ENCODE assay signal across 8 cellular contexts in the genomic region with DNA sequence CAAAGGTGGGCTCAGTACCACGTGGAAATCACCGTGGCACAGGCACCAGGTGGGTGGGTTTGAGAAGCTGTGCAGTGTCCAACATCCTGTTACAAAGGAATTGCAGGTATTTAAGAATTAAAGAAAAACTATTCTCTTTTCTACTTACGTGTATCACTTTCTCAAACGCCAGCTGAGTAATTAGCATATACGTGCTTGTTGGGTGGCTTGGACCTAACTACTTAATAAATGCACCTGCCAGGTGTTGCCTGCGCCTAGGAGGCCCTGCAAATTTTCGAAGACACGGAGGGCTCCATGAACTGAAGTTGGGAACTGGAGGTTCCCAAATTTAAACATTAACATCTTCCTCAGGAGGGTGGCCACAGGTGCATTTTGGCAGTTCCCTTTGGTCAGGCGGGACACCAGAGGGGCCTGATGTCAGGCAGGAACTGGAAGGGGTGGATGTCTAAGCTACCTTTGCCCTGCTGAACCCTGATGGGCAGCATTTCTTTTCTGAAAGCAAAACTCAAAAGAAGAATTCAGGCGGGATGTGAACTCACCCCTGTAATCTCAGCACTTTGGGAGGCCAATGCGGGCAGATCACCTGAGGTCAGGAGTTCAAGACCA.
A peak's percentile ranks its signal among the peaks of the same experiment; 100 is the strongest.
DNase-seq lines count a peak whose midpoint lies in the region; ATAC-seq and TF ChIP-seq lines count a peak whose summit lies in the region.

No MANE protein-coding gene starts in this region.

- H3K27me3 ChIP-seq in IMR-90 (ENCODE audit: control insufficient read depth, insufficient read depth, low read length) (no peaks in the 10 kb centered on the region; the same call in 1 of the 2 replicates), breast epithelium (no peaks in the 10 kb centered on the region), neuron (ENCODE audit: insufficient read depth, low read length) (no peaks in the 10 kb centered on the region)

- H3K4me3 ChIP-seq in GM12865 (ENCODE audit: low read depth, low read length), result peak overlapping the region; percentile 78; the same call in 1 of the 2 replicates
- no peak overlapping the region for H3K4me3 ChIP-seq in IMR-90 (ENCODE audit: insufficient read depth, low read depth, low read length)
- peak overlapping the region; percentile 65 to 71 (median 70) for H3K4me3 ChIP-seq in breast epithelium
- peak overlapping the region; percentile 62 for H3K4me3 ChIP-seq in neuron (ENCODE audit: low read length)

- no peak overlapping the region for H2BK5ac ChIP-seq in IMR-90 (ENCODE audit: low read depth, low read length, poor library complexity, severe bottlenecking)

- H3K4me2 ChIP-seq in IMR-90 (ENCODE audit: low read depth, low read length), result peak overlapping the region; percentile 53; the same call in 1 of the 2 replicates

- no peaks in the 10 kb centered on the region for H3K79me1 ChIP-seq in IMR-90 (ENCODE audit: low read depth in 1 of 2, low read length in 2 of 2)

- no peak for TF ChIP-seq RAD21 in IMR-90 (IDR thresholded peaks at IDR 0.05; ENCODE audit: low read length)

- POLR2A ChIA-PET in IMR-90 (lab: Charles Lee; ENCODE audit: unreplicated experiment), result no interaction called here

- peak overlapping the region; percentile 66; the same call in 1 of the 2 replicates for H2AK5ac ChIP-seq in IMR-90 (ENCODE audit: low read depth, low read length)

- H2AK9ac ChIP-seq in IMR-90 (replicated peaks; ENCODE audit: low read depth, low read length, poor library complexity), result no peak overlapping the region

- H3K14ac ChIP-seq in IMR-90 (replicated peaks; ENCODE audit: low read depth, low read length), result no peak overlapping the region

- H3K27ac ChIP-seq in IMR-90 (ENCODE audit: insufficient read depth, low read length), result no peak overlapping the region
- no peak overlapping the region for H3K27ac ChIP-seq in breast epithelium

- H2BK15ac ChIP-seq in IMR-90 (ENCODE audit: low read depth, low read length), result no peak overlapping the region; the same call in 2 of the 3 replicates

- H4K5ac ChIP-seq in IMR-90 (ENCODE audit: low read depth, low read length), result no peak overlapping the region

- H4K91ac ChIP-seq in IMR-90 (ENCODE audit: insufficient read depth, low read depth, low read length), result peak overlapping the region; percentile 54; the same call in 1 of the 2 replicates

- no peak overlapping the region for H4K8ac ChIP-seq in IMR-90 (ENCODE audit: low read depth in 2 of 2, low read length in 2 of 2)

- intact Hi-C loops in IMR-90 (cut with micrococcal nuclease), result loop anchor here (1.0 to 5.0 kb wide), 3 partner anchors 50 to 172 kb away; no protein-coding TSS in a partner anchor
- intact Hi-C loops in breast epithelium (cut with DNase I; ENCODE audit: low total_unique reads), result no loop called here

- H3K56ac ChIP-seq in IMR-90 (ENCODE audit: extremely low read depth, insufficient read depth, low read length), result no peak overlapping the region

- TF ChIP-seq CTCF in GM12865 (IDR thresholded peaks at IDR 0.05; ENCODE audit: insufficient read depth, low read depth, low read length, missing control alignments), result no peak
- no peak for TF ChIP-seq CTCF in IMR-90 (conservative IDR thresholded peaks at IDR 0.05; ENCODE audit: low read depth, low read length)
- TF ChIP-seq CTCF in breast epithelium (IDR thresholded peaks at IDR 0.05), result no peak

- CTCF ChIA-PET in IMR-90 (lab: Yijun Ruan, JAX), result interaction anchor here (0.6 to 1.3 kb wide), 4 partner anchors 47 to 1582 kb away, joined by 3 to 5 read pairs (median 3); no protein-coding TSS in a partner anchor

- in situ Hi-C loops in IMR-90 (cut with MboI; ENCODE audit: low sequenced_read_pairs), result no loop called here

- no peak overlapping the region for H3K23ac ChIP-seq in IMR-90 (ENCODE audit: low read depth, low read length)

- H3K9me1 ChIP-seq in IMR-90 (ENCODE audit: insufficient read depth, low read length), result peaks cover 12% of the 10 kb centered on the region

- no peaks in the 10 kb centered on the region for H3K36me3 ChIP-seq in IMR-90 (ENCODE audit: control insufficient read depth, insufficient read depth, low read length)
- no peaks in the 10 kb centered on the region for H3K36me3 ChIP-seq in breast epithelium
- no peaks in the 10 kb centered on the region for H3K36me3 ChIP-seq in neuron (ENCODE audit: insufficient read depth, low read length)

- TF ChIP-seq POLR2A in IMR-90 (IDR thresholded peaks at IDR 0.05; ENCODE audit: low read depth, low read length), result no peak
- no peak for TF ChIP-seq POLR2A in breast epithelium (IDR thresholded peaks at IDR 0.05)

- H3K4ac ChIP-seq in IMR-90 (ENCODE audit: low read depth, low read length), result no peak overlapping the region

- H2BK20ac ChIP-seq in IMR-90 (ENCODE audit: low read depth, low read length), result no peak overlapping the region

- ATAC-seq in IMR-90 (ENCODE audit: low read depth) (no peak), GM21423 (IDR thresholded peaks at IDR 0.05; ENCODE audit: unreplicated experiment) (no peak)

- dilution Hi-C loops in IMR-90 (cut with HindIII; ENCODE audit: low sequenced_read_pairs, unreplicated experiment), result no loop called here

- WGBS in IMR-90 (ENCODE audit: extremely low coverage in 2 of 2, insufficient read length in 1 of 2), 2 experiments, result no CpG with 5 or more reads among the region's 11 CpGs

- no peaks in the 10 kb centered on the region for H3K9me3 ChIP-seq in IMR-90 (ENCODE audit: control insufficient read depth, insufficient read depth, low read length)
- no peaks in the 10 kb centered on the region for H3K9me3 ChIP-seq in breast epithelium
- H3K9me3 ChIP-seq in neuron (ENCODE audit: low read length), result no peaks in the 10 kb centered on the region

- H4K20me1 ChIP-seq in IMR-90 (ENCODE audit: insufficient read depth, low read length), result peaks cover 3% of the 10 kb centered on the region

- DNase-seq in GM12865 (ENCODE audit: low read depth), result no peak
- DNase-seq in IMR-90, result no peak
- DNase-seq in breast epithelium (ENCODE audit: low spot score in 2 of 2), result no peak
- no peak for DNase-seq in NCI-H82 (lab: John Stamatoyannopoulos, UW)
- DNase-seq in NCI-H1694 treated with DMSO at 0.1 percent for 48 hours (lab: John Stamatoyannopoulos, UW), result no peak
- DNase-seq in NCI-H2227 (lab: John Stamatoyannopoulos, UW; ENCODE audit: unreplicated experiment), result no peak

- BruUV-seq in IMR-90 (replicated peaks; lab: Mats Ljungman, UMichigan), result no TSS peak

- H3K4me1 ChIP-seq in IMR-90 (ENCODE audit: control insufficient read depth, insufficient read depth, low read length), result peaks cover 15% of the 10 kb centered on the region
- H3K4me1 ChIP-seq in breast epithelium, result no peaks in the 10 kb centered on the region
- H3K4me1 ChIP-seq in neuron (ENCODE audit: insufficient read depth, low read length), result no peaks in the 10 kb centered on the region

- peak overlapping the region; percentile 97 for H2AFZ ChIP-seq in IMR-90 (replicated peaks; ENCODE audit: low read length, poor library complexity)
- no peak overlapping the region for H2AFZ ChIP-seq in neuron (ENCODE audit: low read depth, low read length)

- no peak overlapping the region for H3K18ac ChIP-seq in IMR-90 (ENCODE audit: low read depth, low read length)

- H2BK120ac ChIP-seq in IMR-90 (ENCODE audit: low read depth, low read length), result peak overlapping the region; percentile 68; the same call in 1 of the 2 replicates

- no peak overlapping the region for H3K9ac ChIP-seq in IMR-90 (ENCODE audit: low read depth, low read length)

TF ChIP-seq in IMR-90, 13 proteins besides CTCF, POLR2A, EP300 and RAD21:
- TF ChIP-seq MXI1 (IDR thresholded peaks at IDR 0.05; ENCODE audit: borderline replicate concordance, low read depth, low read length) (no peak), BHLHE40 (IDR thresholded peaks at IDR 0.05; ENCODE audit: low read depth, low read length) (no peak), FOS (IDR thresholded peaks at IDR 0.05; ENCODE audit: low read depth, low read length) (no peak), RFX5 (IDR thresholded peaks at IDR 0.05; ENCODE audit: low read depth, low read length) (no peak), RCOR1 (IDR thresholded peaks at IDR 0.05; ENCODE audit: insufficient replicate concordance, low read length) (no peak), CHD1 (IDR thresholded peaks at IDR 0.05; ENCODE audit: low read depth, low read length) (no peak), NFE2L2 (IDR thresholded peaks at IDR 0.05; ENCODE audit: low read depth, low read length) (no peak), MAZ (IDR thresholded peaks at IDR 0.05; ENCODE audit: borderline replicate concordance, low read depth, low read length) (no peak), CEBPB (IDR thresholded peaks at IDR 0.05; ENCODE audit: low read depth, low read length) (no peak), SMC3 (IDR thresholded peaks at IDR 0.05; ENCODE audit: low read depth, low read length) (no peak), MAFK (IDR thresholded peaks at IDR 0.05; ENCODE audit: low read depth, low read length) (no peak)
- TF ChIP-seq, protein P1, sequence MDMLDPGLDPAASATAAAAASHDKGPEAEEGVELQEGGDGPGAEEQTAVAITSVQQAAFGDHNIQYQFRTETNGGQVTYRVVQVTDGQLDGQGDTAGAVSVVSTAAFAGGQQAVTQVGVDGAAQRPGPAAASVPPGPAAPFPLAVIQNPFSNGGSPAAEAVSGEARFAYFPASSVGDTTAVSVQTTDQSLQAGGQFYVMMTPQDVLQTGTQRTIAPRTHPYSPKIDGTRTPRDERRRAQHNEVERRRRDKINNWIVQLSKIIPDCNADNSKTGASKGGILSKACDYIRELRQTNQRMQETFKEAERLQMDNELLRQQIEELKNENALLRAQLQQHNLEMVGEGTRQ (IDR thresholded peaks at IDR 0.05; ENCODE audit: low read depth, low read length), result no peak
- TF ChIP-seq, protein P2, sequence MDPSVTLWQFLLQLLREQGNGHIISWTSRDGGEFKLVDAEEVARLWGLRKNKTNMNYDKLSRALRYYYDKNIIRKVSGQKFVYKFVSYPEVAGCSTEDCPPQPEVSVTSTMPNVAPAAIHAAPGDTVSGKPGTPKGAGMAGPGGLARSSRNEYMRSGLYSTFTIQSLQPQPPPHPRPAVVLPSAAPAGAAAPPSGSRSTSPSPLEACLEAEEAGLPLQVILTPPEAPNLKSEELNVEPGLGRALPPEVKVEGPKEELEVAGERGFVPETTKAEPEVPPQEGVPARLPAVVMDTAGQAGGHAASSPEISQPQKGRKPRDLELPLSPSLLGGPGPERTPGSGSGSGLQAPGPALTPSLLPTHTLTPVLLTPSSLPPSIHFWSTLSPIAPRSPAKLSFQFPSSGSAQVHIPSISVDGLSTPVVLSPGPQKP (IDR thresholded peaks at IDR 0.05; ENCODE audit: borderline replicate concordance, low read depth, low read length), result no peak
